In the genomic region with DNA sequence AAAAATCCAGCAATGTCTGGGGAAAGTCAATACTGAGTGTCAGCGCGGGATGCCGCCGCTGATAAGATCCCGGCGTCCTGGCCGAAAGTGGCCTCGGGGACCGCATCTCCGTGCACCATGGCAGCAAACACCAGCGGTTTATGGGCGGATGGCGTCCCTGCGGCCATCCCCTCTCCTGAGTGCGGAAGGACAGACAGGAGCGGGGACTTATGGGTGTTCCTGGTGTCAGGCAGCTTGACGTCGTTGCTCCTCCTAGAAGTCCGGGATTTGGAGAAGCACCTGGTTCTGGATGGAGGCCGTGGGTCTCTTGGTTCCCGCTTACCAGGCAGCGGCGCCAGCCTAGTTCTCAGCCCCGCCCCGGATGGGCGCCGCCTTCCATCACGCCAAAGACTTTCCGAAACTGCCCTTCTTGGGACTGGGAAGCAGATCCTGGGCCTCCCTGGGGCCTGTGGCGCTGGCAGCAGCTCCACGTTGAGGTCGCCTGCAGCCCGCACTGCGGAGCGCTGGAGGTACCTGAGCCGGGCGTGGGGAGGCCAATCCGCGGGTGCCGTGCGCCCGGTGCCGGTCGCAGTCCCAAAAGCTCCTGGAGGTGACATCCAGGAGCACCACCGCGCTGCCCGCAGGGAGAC, we compare ENCODE assay signal across 17 cellular contexts.
DNase-seq lines count a peak whose midpoint lies in the region; ATAC-seq, FAIRE-seq and TF ChIP-seq lines count a peak whose summit lies in the region.
"Had no signal": no experiment of that assay in that cellular context is flagged by ENCODE, and none has a peak within 500 bp of the region (broad histone marks: within the 10 kb centered on the region; RNA-seq: fewer than 3 reads in every experiment).

No MANE protein-coding gene starts in this region.

- no peak for TF ChIP-seq POLR2A in GM12892 (IDR thresholded peaks at IDR 0.05; ENCODE audit: low read depth, low read length)

- H3K9me3 Mint-ChIP-seq in dendritic cell treated with granulocyte-macrophage colony-stimulating factor and Interleukin-4, amounts not matched to agents 40 ng/mL and 50 ng/mL, for 4 days = no peaks in the 10 kb centered on the region
- no peaks in the 10 kb centered on the region for H3K9me3 Mint-ChIP-seq in memory B cell
- H3K9me3 Mint-ChIP-seq: activated CD8-positive, alpha-beta T cell treated with anti-CD3 and anti-CD28 coated beads for 36 hours; immature natural killer cell had no signal

- intact Hi-C loops in dendritic cell treated with granulocyte-macrophage colony-stimulating factor and Interleukin-4, amounts not matched to agents 40 ng/mL and 50 ng/mL, for 4 days (cut with micrococcal nuclease) = no loop called here

- H3K27ac Mint-ChIP-seq in dendritic cell treated with granulocyte-macrophage colony-stimulating factor and Interleukin-4, amounts not matched to agents 40 ng/mL and 50 ng/mL, for 4 days = no peak overlapping the region
- no peak overlapping the region for H3K27ac Mint-ChIP-seq in memory B cell
- H3K27ac Mint-ChIP-seq: activated CD8-positive, alpha-beta T cell treated with anti-CD3 and anti-CD28 coated beads for 36 hours; immature natural killer cell had no signal

- peaks cover 21% of the 10 kb centered on the region; the same call in 1 of the 2 replicates for H3K27me3 ChIP-seq in ACC112 (ENCODE audit: insufficient read depth, low read length)

- H3K36me3 Mint-ChIP-seq in dendritic cell treated with granulocyte-macrophage colony-stimulating factor and Interleukin-4, amounts not matched to agents 40 ng/mL and 50 ng/mL, for 4 days (ENCODE audit: low read depth) = no peaks in the 10 kb centered on the region
- no peaks in the 10 kb centered on the region for H3K36me3 Mint-ChIP-seq in memory B cell
- H3K36me3 Mint-ChIP-seq: immature natural killer cell had no signal

- ATAC-seq in memory B cell (ENCODE audit: low read depth) = no peak
- ATAC-seq: activated CD8-positive, alpha-beta T cell treated with anti-CD3 and anti-CD28 coated beads for 36 hours; gastrocnemius medialis had no signal

- peaks cover 2% of the 10 kb centered on the region for H3K4me1 ChIP-seq in ACC112 (ENCODE audit: control insufficient read depth, insufficient read depth, low read length, unreplicated experiment)
- H3K4me1 ChIP-seq: gastrocnemius medialis had no signal

- peak overlapping the region; percentile 48; the same call in 1 of the 2 replicates for H3K4me3 ChIP-seq in ACC112 (ENCODE audit: low read depth, low read length)
- H3K4me3 ChIP-seq in HFF-Myc (replicated peaks; ENCODE audit: low read depth, low read length) = peak overlapping the region; percentile 2; the same call in 1 of the 2 replicates

- peak overlapping the region; percentile 12 for H2AFZ ChIP-seq in ACC112 (ENCODE audit: low read length, unreplicated experiment)

- H3K4me3 Mint-ChIP-seq in dendritic cell treated with granulocyte-macrophage colony-stimulating factor and Interleukin-4, amounts not matched to agents 40 ng/mL and 50 ng/mL, for 4 days = peak overlapping the region; percentile 56
- peak overlapping the region; percentile 21 for H3K4me3 Mint-ChIP-seq in memory B cell
- H3K4me3 Mint-ChIP-seq: activated CD8-positive, alpha-beta T cell treated with anti-CD3 and anti-CD28 coated beads for 36 hours; immature natural killer cell had no signal

- H3K4me1 Mint-ChIP-seq in dendritic cell treated with granulocyte-macrophage colony-stimulating factor and Interleukin-4, amounts not matched to agents 40 ng/mL and 50 ng/mL, for 4 days (ENCODE audit: low read depth) = peaks cover 6% of the 10 kb centered on the region
- no peaks in the 10 kb centered on the region for H3K4me1 Mint-ChIP-seq in memory B cell
- H3K4me1 Mint-ChIP-seq: immature natural killer cell had no signal

- DNase-seq in HFF-Myc (ENCODE audit: extremely low read depth, low read depth) (no peak), memory B cell (ENCODE audit: low spot score in 2 of 2) (no peak), DMS153 (lab: John Stamatoyannopoulos, UW) (no peak), GM12892 (ENCODE audit: insufficient read length) (no peak), RWPE1 (ENCODE audit: low spot score) (no peak)
- DNase-seq in stimulated activated CD4-positive, alpha-beta T cell treated with anti-CD3 and anti-CD28 coated beads, Interleukin-15, amount 100 ng/mL, for 24 hours = no peak
- DNase-seq: activated CD8-positive, alpha-beta T cell treated with anti-CD3 and anti-CD28 coated beads for 36 hours; amygdala; DMS 273 treated with DMSO at 0.1 percent for 48 hours; gastrocnemius medialis; immature natural killer cell; Kasumi-1; NCI-H1694; NCI-H446 treated with DMSO at 0.1 percent for 48 hours had no signal

- H3K79me2 ChIP-seq in ACC112 (ENCODE audit: control insufficient read depth, insufficient read depth, low read length, unreplicated experiment) = no peaks in the 10 kb centered on the region

- H3K27ac ChIP-seq in ACC112 (ENCODE audit: low read depth, low read length) (no peak overlapping the region), RWPE1 (no peak overlapping the region)
- H3K27ac ChIP-seq: gastrocnemius medialis had no signal

- peaks cover 39% of the 10 kb centered on the region for H3K27me3 Mint-ChIP-seq in dendritic cell treated with granulocyte-macrophage colony-stimulating factor and Interleukin-4, amounts not matched to agents 40 ng/mL and 50 ng/mL, for 4 days
- H3K27me3 Mint-ChIP-seq in memory B cell = peaks cover 11% of the 10 kb centered on the region

- TF ChIP-seq CTCF in HFF-Myc (IDR thresholded peaks at IDR 0.05; ENCODE audit: low read depth, low read length, missing control alignments) (no peak), RWPE1 (conservative IDR thresholded peaks at IDR 0.05; ENCODE audit: low read depth) (no peak)

- no peak for FAIRE-seq in GM12892 (lab: Jason Lieb, UNC)
- FAIRE-seq: TTC549 had no signal

- POLR2A ChIA-PET in RWPE1 (lab: Yijun Ruan, JAX; ENCODE audit: low non-redundant PET) = no interaction called here

- CTCF ChIA-PET in RWPE1 (lab: Yijun Ruan, JAX) = no interaction called here

- H3K36me3 ChIP-seq in ACC112 (ENCODE audit: insufficient read depth, low read length) = no peaks in the 10 kb centered on the region
- H3K36me3 ChIP-seq: gastrocnemius medialis had no signal
